ENCODE assay signal across 8 cellular contexts in the genomic region with DNA sequence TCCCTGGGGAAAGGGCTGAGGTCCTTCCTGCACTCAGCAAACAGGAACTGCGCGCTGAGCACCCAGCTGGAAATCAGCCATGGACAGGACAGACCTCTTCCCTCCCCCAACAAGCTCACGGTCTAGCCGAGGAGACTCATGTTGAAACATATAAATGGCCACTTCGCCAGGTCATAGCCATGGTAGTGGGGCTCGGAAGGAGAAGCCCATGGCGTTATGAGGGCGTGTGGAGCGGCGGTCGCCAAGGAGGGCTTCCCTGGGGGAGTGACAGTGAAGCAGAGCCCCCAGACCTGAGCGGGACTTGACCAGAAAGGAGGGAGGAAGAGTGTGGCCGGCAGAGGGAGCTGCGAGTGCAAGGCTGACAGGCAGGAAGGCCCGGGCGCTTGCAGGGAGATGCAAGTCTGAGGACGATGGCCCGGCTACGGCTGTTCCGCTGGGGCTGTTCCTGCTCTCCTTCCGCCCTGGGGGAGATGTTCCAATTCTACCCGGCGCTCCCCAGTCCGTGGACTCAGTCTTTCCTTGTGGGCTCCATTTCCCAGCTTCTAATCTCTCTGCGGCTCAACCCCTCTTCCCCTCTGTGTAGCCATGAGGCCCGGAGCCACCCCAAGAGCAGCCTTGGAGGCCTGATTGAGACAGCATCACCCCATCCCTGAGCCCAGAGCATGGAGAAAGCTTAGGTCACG. TPM values are rescaled to one million over a fixed set of nuclear protein-coding genes. Genes with fewer than 3 reads are reported as not detected.
DNase-seq lines count a peak whose midpoint lies in the region; ATAC-seq and TF ChIP-seq lines count a peak whose summit lies in the region.

No MANE protein-coding gene starts in this region.

- H3K4me1 ChIP-seq in ascending aorta (no peaks in the 10 kb centered on the region), aorta (ENCODE audit: control insufficient read depth in 1 of 2, insufficient read depth in 2 of 2, low read length in 2 of 2) (no peaks in the 10 kb centered on the region)

- DNase-seq in A172 (ENCODE audit: low spot score) (peak; percentile 60), NCI-H2081 treated with DMSO at 0.1 percent for 48 hours (lab: John Stamatoyannopoulos, UW) (peak; percentile 32), T-helper 22 cell (ENCODE audit: low read depth) (peak; percentile 63), ascending aorta (ENCODE audit: low spot score in 2 of 2) (peak; percentile 32 to 92), hepatic stellate cell (ENCODE audit: low spot score) (peak; percentile 86), renal cortical epithelial cell (ENCODE audit: low read depth) (peak; percentile 69), aorta (peak; percentile 94 to 97)

- H3K27me3 ChIP-seq in ascending aorta (no peaks in the 10 kb centered on the region), aorta (ENCODE audit: control insufficient read depth in 1 of 2, insufficient read depth in 2 of 2, low read length in 1 of 2) (no peaks in the 10 kb centered on the region)

- intact Hi-C loops in ascending aorta (cut with DNase I) (loop anchor here (5.0 kb wide), 3 partner anchors 42 to 392 kb away; partner anchors contain the start of genes PRRC2B and RAPGEF1), aorta (cut with DNase I) (loop anchor here (5.0 to 10.0 kb wide), 3 partner anchors 125 to 395 kb away; partner anchors contain the start of gene RAPGEF1 (in 2 of the 2))

- no peak overlapping the region for H3K27ac ChIP-seq in ascending aorta
- no peak overlapping the region for H3K27ac ChIP-seq in aorta (ENCODE audit: low read depth in 1 of 2, low read length in 2 of 2)

- peak; percentile 82 to 89 (median 87) for TF ChIP-seq CTCF in ascending aorta (IDR thresholded peaks at IDR 0.05)

- H3K4me3 ChIP-seq in ascending aorta (peak overlapping the region in 1 of 2 donors; percentile 45), aorta (ENCODE audit: low read length in 2 of 2) (no peak overlapping the region)

- WGBS in aorta, 2 donors, result 9 to 10% methylated on average over 24 to 27 of the region's 27 CpGs

- ATAC-seq in GM19397 (IDR thresholded peaks at IDR 0.05; ENCODE audit: unreplicated experiment), result peak; percentile 63
- peak; percentile 93 for ATAC-seq in aorta (ENCODE audit: low FRiP score)

- H3K9me3 ChIP-seq in ascending aorta (no peaks in the 10 kb centered on the region), aorta (ENCODE audit: control insufficient read depth, low read length) (no peaks in the 10 kb centered on the region)

- H3K36me3 ChIP-seq in ascending aorta (no peaks in the 10 kb centered on the region), aorta (ENCODE audit: control insufficient read depth in 1 of 2, insufficient read depth in 2 of 2, low read length in 1 of 2) (no peaks in the 10 kb centered on the region)

RNA-seq across cellular contexts. Expression of gene PRRC2B, which starts 43.9 kb away (rescaled TPM):
- 26.2 and 49.1 TPM in 2 replicates for total RNA-seq in A172 (2014; rRNA removed; shearing (Covaris generic))
- total RNA-seq in ascending aorta, result 199 TPM
- 30.2 and 172 TPM in 2 replicates for total RNA-seq in renal cortical epithelial cell
- total RNA-seq in aorta, result 100 to 1,000 TPM; 200 to 263 TPM
- 10 to 100 TPM; 23.9 to 50.8 TPM for polyA plus RNA-seq in aorta

Comparison
In these comparisons a context has a peak if more than half of its experiments do, and no peak if none do; other contexts are left out.
1. DNase-seq: peak in every context shown above with its lines; median percentile 96 in aorta; 86 in hepatic stellate cell; 69 in renal cortical epithelial cell; 63 in T-helper 22 cell; 62 in ascending aorta; 60 in A172; 32 in NCI-H2081 treated with DMSO at 0.1 percent for 48 hours.